Comparison of ENCODE assay signal across 24 cellular contexts in the genomic region with DNA sequence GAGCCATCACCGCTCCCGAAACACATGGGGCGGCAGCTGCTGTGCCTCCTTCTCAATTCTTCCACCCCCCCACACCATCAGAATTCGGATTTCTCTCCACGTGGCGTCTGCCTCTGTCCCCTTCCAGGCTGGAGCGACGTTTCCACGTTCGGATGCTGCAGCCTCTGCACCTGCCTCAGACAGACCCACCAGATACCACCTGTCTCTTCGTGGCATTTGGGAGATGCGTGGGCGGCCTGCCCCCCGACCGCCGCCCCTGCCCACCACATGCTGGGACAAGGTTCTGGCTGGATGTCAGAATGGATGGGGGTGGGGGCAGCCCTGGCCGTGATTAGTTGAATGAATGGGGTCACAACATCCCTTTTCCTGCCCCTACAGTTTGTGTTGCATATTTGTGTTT.
"Had no signal": no experiment of that assay in that cellular context is flagged by ENCODE, and none has a peak within 500 bp of the region (broad histone marks: within the 10 kb centered on the region; RNA-seq: fewer than 3 reads in every experiment).

No MANE protein-coding gene starts in this region.

- H3K36me3 ChIP-seq: SJCRH30 had no signal

- DNase-seq: activated CD4-positive, alpha-beta T cell treated with anti-CD3 and anti-CD28 coated beads, Interleukin-2, amount 10 ng/mL, durations not matched to agents 24 days and 14 days; activated CD4-positive, alpha-beta T cell treated with anti-CD3 and anti-CD28 coated beads, Interleukin-2, amount 50 U/mL, for 4 hours; activated CD8-positive, alpha-beta T cell treated with anti-CD3 and anti-CD28 coated beads for 36 hours; activated gamma-delta T cell treated with Interleukin-2 at 50 U/mL for 16 hours; activated naive CD4-positive, alpha-beta T cell treated with anti-CD3 and anti-CD28 coated beads for 36 hours; activated T-cell treated with anti-CD3 and anti-CD28 coated beads, Interleukin-2, amount 50 U/mL, for 4 hours; amniotic stem cell; aorta; brain microvascular endothelial cell; central memory CD4-positive, alpha-beta T cell; NCI-H1105; NCI-H1436; NCI-H1694; NCI-H1930; NCI-H2081 treated with DMSO at 0.1 percent for 48 hours; NCI-H226; NCI-H446 treated with DMSO at 0.1 percent for 48 hours; NCI-H524; SHP77; SJCRH30 had no signal

- FAIRE-seq: TTC549 had no signal

- H3K27me3 ChIP-seq: brain microvascular endothelial cell, SJCRH30 had no signal

- ATAC-seq: activated CD8-positive, alpha-beta T cell treated with anti-CD3 and anti-CD28 coated beads for 36 hours; activated naive CD4-positive, alpha-beta T cell treated with anti-CD3 and anti-CD28 coated beads, Interleukin-2, amount 50 U/mL, for 72 hours; activated T-cell treated with anti-CD3 and anti-CD28 coated beads, Interleukin-2, amount 50 U/mL, for 4 hours; Panc1 had no signal

- H3K9me3 ChIP-seq: SJCRH30 had no signal

- H3K4me3 ChIP-seq: SJCRH30, SK-N-MC had no signal

- H3K27ac ChIP-seq: brain microvascular endothelial cell, SJCRH30, SK-N-MC had no signal
